Comparison of ENCODE assay signal across 14 cellular contexts in the genomic region with DNA sequence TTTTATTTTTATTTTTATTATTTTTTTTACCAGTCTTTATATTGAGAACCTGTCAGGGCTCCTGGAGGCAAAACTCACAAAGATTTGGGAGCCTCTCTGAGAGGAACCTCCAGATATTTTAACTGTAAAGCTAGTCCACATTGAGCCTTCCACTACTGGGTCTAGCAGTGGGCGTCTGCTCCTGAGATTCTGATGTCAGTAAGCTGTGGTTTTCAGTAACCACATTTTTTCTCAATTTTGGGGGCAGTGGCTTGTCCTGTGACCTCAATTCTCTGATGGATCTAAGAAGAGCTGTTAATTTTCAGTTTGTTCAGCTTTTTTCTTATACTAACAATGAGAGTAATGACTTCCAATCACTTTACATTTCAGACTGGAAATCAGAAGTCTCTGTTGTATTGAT.
"Had no signal": no experiment of that assay in that cellular context is flagged by ENCODE, and none has a peak within 500 bp of the region (broad histone marks: within the 10 kb centered on the region; RNA-seq: fewer than 3 reads in every experiment).

No MANE protein-coding gene starts in this region.

- H3K27ac Mint-ChIP-seq: activated CD8-positive, alpha-beta memory T cell treated with anti-CD3 and anti-CD28 coated beads, Interleukin-2, amount 10 ng/mL, durations not matched to agents 7 days and 5 days; activated naive CD8-positive, alpha-beta T cell; nephron had no signal

- H3K4me3 Mint-ChIP-seq: activated CD8-positive, alpha-beta memory T cell treated with anti-CD3 and anti-CD28 coated beads, Interleukin-2, amount 10 ng/mL, durations not matched to agents 7 days and 5 days; activated naive CD8-positive, alpha-beta T cell; nephron had no signal

- DNase-seq: activated CD8-positive, alpha-beta memory T cell treated with anti-CD3 and anti-CD28 coated beads, Interleukin-2, amount 10 ng/mL, durations not matched to agents 7 days and 5 days; activated effector memory CD4-positive, alpha-beta T cell treated with Interleukin-2 at 50 U/mL for 16 hours; activated T-cell treated with anti-CD3 and anti-CD28 coated beads, Interleukin-2, amount 50 U/mL, for 1 hour; effector CD8-positive, alpha-beta T cell; foreskin melanocyte; mesendoderm; occipital lobe; stimulated activated CD4-positive, alpha-beta T cell treated with anti-CD3 and anti-CD28 coated beads, Interleukin-15, amount 100 ng/mL, for 24 hours; stimulated activated CD4-positive, alpha-beta T cell treated with anti-CD3 and anti-CD28 coated beads, Interleukin-4, amount 100 ng/mL, for 1 hour; stimulated activated naive CD4-positive, alpha-beta T cell treated with Interleukin-2 at 50 U/mL for 16 hours; trophoblast cell had no signal

- H3K4me1 Mint-ChIP-seq: nephron had no signal

- H3K27me3 Mint-ChIP-seq: activated CD8-positive, alpha-beta memory T cell treated with anti-CD3 and anti-CD28 coated beads, Interleukin-2, amount 10 ng/mL, durations not matched to agents 7 days and 5 days; activated naive CD8-positive, alpha-beta T cell had no signal

- H3K9me3 ChIP-seq: suprapubic skin had no signal

- ATAC-seq: activated CD8-positive, alpha-beta memory T cell treated with anti-CD3 and anti-CD28 coated beads, Interleukin-2, amount 10 ng/mL, durations not matched to agents 7 days and 5 days had no signal
